Comparison of ENCODE assay signal across 12 cellular contexts in the genomic region with DNA sequence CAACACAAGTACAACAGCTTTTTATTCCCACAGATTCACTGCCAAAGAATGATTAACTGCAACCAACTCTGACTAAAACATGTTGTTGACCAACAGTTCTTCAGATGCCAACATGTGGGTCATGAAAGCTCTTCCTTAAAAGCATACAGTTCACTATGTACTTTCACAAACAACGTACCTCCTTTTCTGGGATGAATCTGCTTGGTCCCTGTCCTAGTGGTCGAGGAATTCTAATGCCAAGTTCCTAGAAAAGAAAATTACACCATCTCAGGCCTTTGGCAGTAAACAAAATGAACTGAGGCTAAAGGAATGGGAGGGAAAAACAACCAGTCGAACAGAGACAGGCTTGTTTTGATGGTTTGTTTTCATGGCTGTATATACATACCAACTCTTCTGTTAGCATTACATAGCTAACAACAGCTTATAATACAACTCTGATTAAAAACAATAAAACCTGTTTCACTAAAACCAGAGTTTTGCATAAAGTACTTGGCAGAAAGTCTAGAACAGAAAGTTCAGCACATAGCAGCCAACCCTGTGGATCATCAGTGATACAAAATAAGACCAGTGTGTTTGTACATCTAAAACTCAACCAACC.
DNase-seq lines count a peak whose midpoint lies in the region; ATAC-seq, FAIRE-seq and TF ChIP-seq lines count a peak whose summit lies in the region.
"Had no signal": no experiment of that assay in that cellular context is flagged by ENCODE, and none has a peak within 500 bp of the region (broad histone marks: within the 10 kb centered on the region; RNA-seq: fewer than 3 reads in every experiment).

No MANE protein-coding gene starts in this region.

- H3K27ac ChIP-seq in keratinocyte (ENCODE audit: control insufficient read depth, insufficient read depth, low read length) (peak overlapping the region; percentile 22), skin epidermis (peak overlapping the region in 11 of 21 experiments; percentile 0 to 64 (median 26))

- no peaks in the 10 kb centered on the region for H3K9me1 ChIP-seq in keratinocyte (ENCODE audit: control insufficient read depth, extremely low read depth, insufficient read depth, low read length)

- TF ChIP-seq CTCF in GM12865 (IDR thresholded peaks at IDR 0.05; ENCODE audit: insufficient read depth, low read depth, low read length, missing control alignments) (no peak), keratinocyte (optimal IDR thresholded peaks at IDR 0.05 in 1 of 3, IDR thresholded peaks at IDR 0.05 in 1 of 3, conservative IDR thresholded peaks at IDR 0.05 in 1 of 3; ENCODE audit: extremely low read depth in 1 of 3, insufficient read depth in 2 of 3, low read length in 3 of 3) (no peak)

- peak overlapping the region; percentile 45 for H3K4me2 ChIP-seq in keratinocyte (ENCODE audit: control insufficient read depth, extremely low read depth, insufficient read depth, low read depth, low read length)

- peaks cover 0 to 4% of the 10 kb centered on the region in 2 experiments for H3K36me3 ChIP-seq in keratinocyte (ENCODE audit: control insufficient read depth in 2 of 2, extremely low read depth in 1 of 2, insufficient read depth in 2 of 2, low read length in 2 of 2)

- H3K4me3 Mint-ChIP-seq in central memory CD8-positive, alpha-beta T cell = no peak overlapping the region

- peak; percentile 63 for FAIRE-seq in keratinocyte (lab: Jason Lieb, UNC)

- no peaks in the 10 kb centered on the region for H3K9me3 Mint-ChIP-seq in central memory CD8-positive, alpha-beta T cell

- no peaks in the 10 kb centered on the region for H3K27me3 Mint-ChIP-seq in central memory CD8-positive, alpha-beta T cell

- H3K9ac ChIP-seq in keratinocyte (ENCODE audit: control insufficient read depth, extremely low read depth, insufficient read depth, low read length) = no peak overlapping the region

- no peaks in the 10 kb centered on the region for H3K9me3 ChIP-seq in keratinocyte (ENCODE audit: control insufficient read depth, low read depth, low read length)

- peaks cover 15% of the 10 kb centered on the region for H3K36me3 Mint-ChIP-seq in central memory CD8-positive, alpha-beta T cell (ENCODE audit: insufficient read depth)

- dilution Hi-C loops in keratinocyte (cut with MboI; ENCODE audit: extremely low pct_ligation_motif_present, low sequenced_read_pairs) = no loop called here

- no peaks in the 10 kb centered on the region for H4K20me1 ChIP-seq in keratinocyte (ENCODE audit: control insufficient read depth, extremely low read depth, insufficient read depth, low read length)

- no peak for ATAC-seq in central memory CD8-positive, alpha-beta T cell (replicated peaks; ENCODE audit: extremely low read depth, poor library complexity, severe bottlenecking)
- ATAC-seq in HG03442 (IDR thresholded peaks at IDR 0.05; ENCODE audit: unreplicated experiment) = no peak
- ATAC-seq in GM21423 (IDR thresholded peaks at IDR 0.05; ENCODE audit: unreplicated experiment) = no peak

- DNase-seq in GM12865 (ENCODE audit: low read depth) (peak; percentile 1), keratinocyte (ENCODE audit: low read depth, low spot score) (no peak), SK-N-DZ (ENCODE audit: low spot score) (no peak), NCI-H510A (lab: John Stamatoyannopoulos, UW) (no peak)
- DNase-seq in central memory CD8-positive, alpha-beta T cell (ENCODE audit: low spot score in 2 of 2) = no peak
- DNase-seq: DMS 273 treated with DMSO at 0.1 percent for 48 hours; NCI-H2081 treated with DMSO at 0.1 percent for 48 hours; stimulated activated CD4-positive, alpha-beta T cell treated with anti-CD3 and anti-CD28 coated beads, Interleukin-4, amount 100 ng/mL, for 4 hours; T-helper 2 cell had no signal

- H2AFZ ChIP-seq in keratinocyte (ENCODE audit: control insufficient read depth, low read length) = no peak overlapping the region

- no peaks in the 10 kb centered on the region for H3K27me3 ChIP-seq in keratinocyte (ENCODE audit: control insufficient read depth, extremely low read depth, insufficient read depth, low read length)

- H3K4me1 ChIP-seq in keratinocyte (ENCODE audit: control insufficient read depth, extremely low read depth, insufficient read depth, low read length) = no peaks in the 10 kb centered on the region

- H3K4me1 Mint-ChIP-seq in central memory CD8-positive, alpha-beta T cell = peaks cover 31% of the 10 kb centered on the region

- peak overlapping the region; percentile 11 for H3K27ac Mint-ChIP-seq in central memory CD8-positive, alpha-beta T cell (ENCODE audit: low read depth)

- H3K4me3 ChIP-seq in GM12865 (ENCODE audit: low read depth, low read length) = no peak overlapping the region
- no peak overlapping the region for H3K4me3 ChIP-seq in keratinocyte (ENCODE audit: control insufficient read depth in 2 of 3, extremely low read depth in 1 of 3, insufficient read depth in 2 of 3, low read depth in 1 of 3, low read length in 3 of 3)
- no peak overlapping the region for H3K4me3 ChIP-seq in skin epidermis

- H3K79me2 ChIP-seq in keratinocyte (ENCODE audit: control insufficient read depth, insufficient read depth, low read length) = peaks cover 19% of the 10 kb centered on the region
